Comparison of ENCODE assay signal across 8 cellular contexts in genomic region chr22:41800348-41801146, GRCh38. TPM values are rescaled to one million over a fixed set of nuclear protein-coding genes. Genes with fewer than 3 reads are reported as not detected.
DNase-seq lines count a peak whose midpoint lies in the region; ATAC-seq and TF ChIP-seq lines count a peak whose summit lies in the region.

CCDC134 (plus strand) TSS chr22:41800679; CDS start chr22:41808891, 8,212 bp downstream.

- peaks cover 30% of the 10 kb centered on the region for H3K4me1 ChIP-seq in Karpas-422 (ENCODE audit: low read length)

- H3K9me3 Mint-ChIP-seq in naive thymus-derived CD8-positive, alpha-beta T cell, result no peaks in the 10 kb centered on the region
- H3K9me3 Mint-ChIP-seq in stimulated activated naive B cell treated with anti-CD40 and anti-IgM and Interleukin-4, amounts not matched to agents 10 μg/mL and 1 μg/mL and 100 μg/mL, for 72 hours, result no peaks in the 10 kb centered on the region

- POLR2A ChIA-PET in RWPE1 (lab: Yijun Ruan, JAX; ENCODE audit: low non-redundant PET), result interaction anchor here (0.5 to 0.6 kb wide), 2 partner anchors 22 to 41 kb away, joined by 6 read pairs; no protein-coding TSS in a partner anchor
- POLR2A ChIA-PET in naive thymus-derived CD8-positive, alpha-beta T cell (lab: Charles Lee), result interaction anchor here (0.5 to 8.3 kb wide), 32 partner anchors 10 to 514 kb away, joined by 3 to 323 read pairs (median 6); partner anchors contain the start of genes CENPM, MEI1, PHF5A and PMM1

- no peaks in the 10 kb centered on the region for H3K27me3 ChIP-seq in Karpas-422 (ENCODE audit: low read length)

- H3K9ac ChIP-seq in Karpas-422 (ENCODE audit: low read length), result peak within 1 kb of the TSS; percentile 81

- no peaks in the 10 kb centered on the region for H3K9me2 ChIP-seq in Karpas-422 (replicated peaks; ENCODE audit: insufficient read depth, low read length)

- H3K36me3 ChIP-seq in Karpas-422 (ENCODE audit: insufficient read depth, low read length), result 0 out of 2 replicates have a peak, but pooled peaks cover 4% of the 10 kb centered on the region

- H3K9me3 ChIP-seq in Karpas-422 (ENCODE audit: low read length), result no peaks in the 10 kb centered on the region

- CTCF ChIA-PET in RWPE1 (lab: Yijun Ruan, JAX), result interaction anchor here (0.7 to 1.4 kb wide), 3 partner anchors 20 to 103 kb away, joined by 3 read pairs; no protein-coding TSS in a partner anchor

- H4K20me1 ChIP-seq in Karpas-422 (ENCODE audit: insufficient read depth, low read depth, low read length), result no peaks in the 10 kb centered on the region

- peak within 1 kb of the TSS; percentile 73 for H2AFZ ChIP-seq in Karpas-422 (ENCODE audit: low read length)

- peaks cover 0 to 10% (median 0%) of the 10 kb centered on the region in 3 donors for H3K36me3 Mint-ChIP-seq in naive thymus-derived CD8-positive, alpha-beta T cell
- H3K36me3 Mint-ChIP-seq in stimulated activated naive B cell treated with anti-CD40 and anti-IgM and Interleukin-4, amounts not matched to agents 10 μg/mL and 1 μg/mL and 100 μg/mL, for 72 hours, result peaks cover 5 to 10% of the 10 kb centered on the region in 2 donors

- TF ChIP-seq CTCF in RWPE1 (conservative IDR thresholded peaks at IDR 0.05; ENCODE audit: low read depth), result no peak

- peak; percentile 52 for DNase-seq in DMS79 (lab: John Stamatoyannopoulos, UW)
- DNase-seq in Karpas-422, result peak; percentile 96
- DNase-seq in RWPE1 (ENCODE audit: low spot score), result peak; percentile 84
- peak; percentile 86 for DNase-seq in activated T-helper 1 cell treated with anti-CD3 and anti-CD28 coated beads, Interleukin-2, amount 50 U/mL, for 16 hours (ENCODE audit: low read depth in 1 of 2, low spot score in 1 of 2)
- DNase-seq in fibroblast of gingiva (ENCODE audit: low read depth), result peak; percentile 84
- peak; percentile 84 to 95 (median 90) for DNase-seq in naive thymus-derived CD8-positive, alpha-beta T cell
- peak; percentile 87 for DNase-seq in stimulated activated naive B cell treated with anti-CD40 and anti-IgM and Interleukin-4, amounts not matched to agents 10 μg/mL and 1 μg/mL and 100 μg/mL, for 72 hours

- H3K4me3 ChIP-seq in Karpas-422 (ENCODE audit: low read length), result peak within 1 kb of the TSS; percentile 97

- ATAC-seq in GM21723 (IDR thresholded peaks at IDR 0.05; ENCODE audit: unreplicated experiment), result peak; percentile 80
- peak; percentile 94 to 98 for ATAC-seq in naive thymus-derived CD8-positive, alpha-beta T cell
- ATAC-seq in stimulated activated naive B cell treated with anti-CD40 and anti-IgM and Interleukin-4, amounts not matched to agents 10 μg/mL and 1 μg/mL and 100 μg/mL, for 72 hours (replicated peaks), result peak; percentile 97

- H3K79me2 ChIP-seq in Karpas-422 (ENCODE audit: low read length), result peaks cover 44% of the 10 kb centered on the region

- peak within 1 kb of the TSS; percentile 95 to 100 (median 99) for H3K27ac Mint-ChIP-seq in naive thymus-derived CD8-positive, alpha-beta T cell
- peak within 1 kb of the TSS; percentile 99 for H3K27ac Mint-ChIP-seq in stimulated activated naive B cell treated with anti-CD40 and anti-IgM and Interleukin-4, amounts not matched to agents 10 μg/mL and 1 μg/mL and 100 μg/mL, for 72 hours

- H3K4me1 Mint-ChIP-seq in naive thymus-derived CD8-positive, alpha-beta T cell, result peaks cover 16 to 54% (median 40%) of the 10 kb centered on the region in 4 donors
- peaks cover 23 to 41% of the 10 kb centered on the region in 2 donors for H3K4me1 Mint-ChIP-seq in stimulated activated naive B cell treated with anti-CD40 and anti-IgM and Interleukin-4, amounts not matched to agents 10 μg/mL and 1 μg/mL and 100 μg/mL, for 72 hours

- no peaks in the 10 kb centered on the region for H3K27me3 Mint-ChIP-seq in naive thymus-derived CD8-positive, alpha-beta T cell
- H3K27me3 Mint-ChIP-seq in stimulated activated naive B cell treated with anti-CD40 and anti-IgM and Interleukin-4, amounts not matched to agents 10 μg/mL and 1 μg/mL and 100 μg/mL, for 72 hours, result no peaks in the 10 kb centered on the region

- H3K4me2 ChIP-seq in Karpas-422 (ENCODE audit: low read depth, low read length, poor library complexity, severe bottlenecking), result peak within 1 kb of the TSS; percentile 82

- H3K27ac ChIP-seq in Karpas-422 (ENCODE audit: low read length) (peak within 1 kb of the TSS; percentile 69), RWPE1 (peak within 1 kb of the TSS; percentile 82)

- H3K4me3 Mint-ChIP-seq in naive thymus-derived CD8-positive, alpha-beta T cell, result peak within 1 kb of the TSS; percentile 88 to 99 (median 96)
- peak within 1 kb of the TSS; percentile 99 to 100 for H3K4me3 Mint-ChIP-seq in stimulated activated naive B cell treated with anti-CD40 and anti-IgM and Interleukin-4, amounts not matched to agents 10 μg/mL and 1 μg/mL and 100 μg/mL, for 72 hours

RNA-seq across cellular contexts. Expression of gene CCDC134, which starts in this region (rescaled TPM):
- 4.4 and 12.5 TPM in 2 replicates for total RNA-seq in Karpas-422 (2014; rRNA removed; shearing (Covaris generic); ENCODE audit: low replicate concordance)
- 10 to 100 TPM; 17.1 to 23.1 TPM for total RNA-seq in naive thymus-derived CD8-positive, alpha-beta T cell
- polyA plus RNA-seq in naive thymus-derived CD8-positive, alpha-beta T cell, result 1 to 10 TPM; 3.5 to 5.6 (median 3.8) TPM

Comparison
In these comparisons a context has a peak if more than half of its experiments do, and no peak if none do; other contexts are left out.
1. Peak in every context shown above with its lines: DNase-seq, ATAC-seq, H3K4me3 ChIP-seq and H3K27ac ChIP-seq.